In the genomic region with DNA sequence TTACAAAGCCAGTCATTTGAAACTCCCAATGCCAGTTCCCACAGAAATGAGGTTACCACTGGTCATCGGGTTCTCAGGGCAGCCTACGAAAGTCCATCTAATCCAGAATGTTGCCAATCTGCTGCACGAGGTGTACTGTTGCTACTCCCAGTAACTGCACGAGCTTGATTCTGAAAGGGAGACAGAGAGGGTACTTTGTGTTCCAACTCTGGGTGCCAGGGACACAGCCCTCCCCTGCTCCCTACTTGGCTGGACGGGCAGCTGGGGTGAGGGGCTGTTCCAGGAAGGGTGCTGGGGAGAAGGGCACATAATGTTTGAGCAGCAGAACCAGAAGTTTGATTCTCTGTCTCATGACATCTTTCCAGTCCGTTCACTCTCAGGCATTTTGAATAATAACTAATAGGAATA, we compare ENCODE assay signal across 21 cellular contexts. TPM values are rescaled to one million over a fixed set of nuclear protein-coding genes. Genes with fewer than 3 reads are reported as not detected.
DNase-seq lines count a peak whose midpoint lies in the region; ATAC-seq and TF ChIP-seq lines count a peak whose summit lies in the region.
"Had no signal": no experiment of that assay in that cellular context is flagged by ENCODE, and none has a peak within 500 bp of the region (broad histone marks: within the 10 kb centered on the region; RNA-seq: fewer than 3 reads in every experiment).

No MANE protein-coding gene starts in this region.

- H3K36me3 ChIP-seq in left ventricle myocardium inferior (no peaks in the 10 kb centered on the region), vagina (no peaks in the 10 kb centered on the region)

- no peaks in the 10 kb centered on the region for H3K9me3 ChIP-seq in left ventricle myocardium inferior (replicated peaks)
- H3K9me3 ChIP-seq in vagina, result no peaks in the 10 kb centered on the region

- H3K4me3 ChIP-seq in left ventricle myocardium inferior, result no peak overlapping the region
- H3K4me3 ChIP-seq in vagina, result no peak overlapping the region

- no peak for ATAC-seq in GM18517 (IDR thresholded peaks at IDR 0.05; ENCODE audit: unreplicated experiment)
- ATAC-seq: natural killer cell had no signal

- peak in 51 of 58 donors; percentile 4 to 89 (median 52) for DNase-seq in anterior cingulate cortex (lab: John Stamatoyannopoulos, UW)
- peak; percentile 69 for DNase-seq in left ventricle myocardium inferior
- peak; percentile 75 for DNase-seq in midbrain (lab: John Stamatoyannopoulos, UW)
- DNase-seq in superior temporal gyrus (ENCODE audit: extremely low spot score), result peak; percentile 47
- DNase-seq in SIG-M5 (lab: John Stamatoyannopoulos, UW), result no peak
- no peak for DNase-seq in vagina (ENCODE audit: extremely low spot score in 2 of 2)
- DNase-seq in DMS 273 treated with DMSO at 0.1 percent for 48 hours (lab: John Stamatoyannopoulos, UW), result no peak
- DNase-seq: activated CD4-positive, alpha-beta T cell treated with anti-CD3 and anti-CD28 coated beads, Interleukin-2, amount 50 U/mL, for 1 hour; dermis blood vessel endothelial cell; foreskin melanocyte; HCEC 1CT; KG1; mesenchymal stem cell; natural killer cell; NCI-H1092; NCI-H2081; NCI-H524 treated with DMSO at 0.1 percent for 48 hours; stimulated activated CD4-positive, alpha-beta T cell treated with anti-CD3 and anti-CD28 coated beads, Interleukin-15, amount 100 ng/mL, for 24 hours; stimulated activated naive CD4-positive, alpha-beta T cell had no signal

- peak overlapping the region; percentile 88 for H3K27ac ChIP-seq in left ventricle myocardium inferior (replicated peaks)
- no peak overlapping the region for H3K27ac ChIP-seq in vagina
- H3K27ac ChIP-seq: epithelial cell of prostate had no signal

- TF ChIP-seq CTCF in left ventricle myocardium inferior (IDR thresholded peaks at IDR 0.05; ENCODE audit: borderline replicate concordance), result no peak
- TF ChIP-seq CTCF in vagina (IDR thresholded peaks at IDR 0.05), result no peak

- no peak for TF ChIP-seq POLR2A in vagina (IDR thresholded peaks at IDR 0.05)

- intact Hi-C loops in left ventricle myocardium inferior (cut with micrococcal nuclease), result no loop called here
- intact Hi-C loops in vagina (cut with DNase I), result no loop called here

- H3K4me1 ChIP-seq in left ventricle myocardium inferior (peaks cover 17% of the 10 kb centered on the region), vagina (no peaks in the 10 kb centered on the region)

- H3K27me3 ChIP-seq in left ventricle myocardium inferior (ENCODE audit: low read depth) (no peaks in the 10 kb centered on the region), vagina (no peaks in the 10 kb centered on the region)

RNA-seq across cellular contexts. Expression of a gene that starts 27.1 kb away (rescaled TPM):
- total RNA-seq in left ventricle myocardium inferior (9.1 TPM), vagina (12.3 TPM)

Comparison
In these comparisons a context has a peak if more than half of its experiments do, and no peak if none do; other contexts are left out.
1. DNase-seq: peak in anterior cingulate cortex (51 of 58), left ventricle myocardium inferior (single experiment), midbrain (single experiment) and superior temporal gyrus (single experiment); none in SIG-M5 (single experiment), vagina (0 of 2) and DMS 273 treated with DMSO at 0.1 percent for 48 hours (single experiment).